In genomic region chr15:48975713-48976419, GRCh38 we compare ENCODE assay signal across 8 cellular contexts. TPM values are rescaled to one million over a fixed set of nuclear protein-coding genes. Genes with fewer than 3 reads are reported as not detected.
DNase-seq lines count a peak whose midpoint lies in the region; ATAC-seq and TF ChIP-seq lines count a peak whose summit lies in the region.

No MANE protein-coding gene starts in this region.

- TF ChIP-seq EP300 in stomach (IDR thresholded peaks at IDR 0.05): no peak

- peaks cover 20% of the 10 kb centered on the region for H3K4me1 Mint-ChIP-seq in neural progenitor cell

- POLR2A ChIA-PET in RWPE1 (lab: Yijun Ruan, JAX; ENCODE audit: low non-redundant PET): no interaction called here

- H3K9me3 Mint-ChIP-seq in neural progenitor cell: no peaks in the 10 kb centered on the region

- no peaks in the 10 kb centered on the region for H3K36me3 Mint-ChIP-seq in neural progenitor cell

- no peak for TF ChIP-seq POLR2A in stomach (IDR thresholded peaks at IDR 0.05)

- H3K4me1 ChIP-seq in neural progenitor cell: peaks cover 17% of the 10 kb centered on the region
- H3K4me1 ChIP-seq in stomach: peaks cover 5 to 15% (median 10%) of the 10 kb centered on the region in 4 donors

- H3K9me3 ChIP-seq in neural progenitor cell (ENCODE audit: low read depth) (no peaks in the 10 kb centered on the region), stomach (no peaks in the 10 kb centered on the region)

- CTCF ChIA-PET in RWPE1 (lab: Yijun Ruan, JAX): interaction anchor here (0.5 to 2.5 kb wide), 12 partner anchors 9 to 1356 kb away, joined by 3 to 20 read pairs (median 4); no protein-coding TSS in a partner anchor

- no peak overlapping the region for H3K9ac ChIP-seq in neural progenitor cell

- peak overlapping the region; percentile 83 for H2AFZ ChIP-seq in neural progenitor cell (replicated peaks)

- peak overlapping the region; percentile 81 for H3K4me2 ChIP-seq in neural progenitor cell

- H3F3A ChIP-seq in neural progenitor cell (ENCODE audit: low read depth): peaks cover 24% of the 10 kb centered on the region

- H3K27me3 Mint-ChIP-seq in neural progenitor cell (ENCODE audit: insufficient read depth, low read depth): peaks cover 3% of the 10 kb centered on the region

- peak overlapping the region; percentile 93 for H3K27ac Mint-ChIP-seq in neural progenitor cell

- H3K36me3 ChIP-seq in neural progenitor cell (no peaks in the 10 kb centered on the region), stomach (no peaks in the 10 kb centered on the region)

- TF ChIP-seq CTCF in RWPE1 (conservative IDR thresholded peaks at IDR 0.05; ENCODE audit: low read depth): peak; percentile 98
- TF ChIP-seq CTCF in foreskin fibroblast (IDR thresholded peaks at IDR 0.05; ENCODE audit: low read depth, low read length): peak; percentile 39
- peak; percentile 90 for TF ChIP-seq CTCF in neural progenitor cell (IDR thresholded peaks at IDR 0.05)
- TF ChIP-seq CTCF in stomach (IDR thresholded peaks at IDR 0.05): peak in 5 of 7 experiments; percentile 15 to 98 (median 94)

- WGBS in stomach, 5 donors: 5 to 6% (median 5%) methylated on average over 48 to 50 of the region's 50 CpGs

- in situ Hi-C loops in KBM-7 (cut with MboI; ENCODE audit: low pct_unique_long_range_greater_than_20kb, low sequenced_read_pairs): no loop called here

- DNase-seq in DMS153 treated with DMSO at 0.1 percent for 48 hours (lab: John Stamatoyannopoulos, UW; ENCODE audit: unreplicated experiment) (peak; percentile 10), KBM-7 (peak; percentile 90), RWPE1 (ENCODE audit: low spot score) (peak; percentile 79), foreskin fibroblast (peak; percentile 77 to 93), neural progenitor cell (ENCODE audit: low spot score) (peak; percentile 95), stomach (peak; percentile 75)
- peak; percentile 89 for DNase-seq in activated effector memory CD4-positive, alpha-beta T cell treated with anti-CD3 and anti-CD28 coated beads, Interleukin-2, amount 50 U/mL, for 16 hours

- no peaks in the 10 kb centered on the region for H4K20me1 ChIP-seq in neural progenitor cell (ENCODE audit: low read depth)

- ATAC-seq in GM21717 (IDR thresholded peaks at IDR 0.05; ENCODE audit: unreplicated experiment): peak; percentile 93

- intact Hi-C loops in stomach (cut with DNase I; ENCODE audit: low total_unique reads): no loop called here

- H3K27me3 ChIP-seq in neural progenitor cell (peaks cover 6% of the 10 kb centered on the region), stomach (no peaks in the 10 kb centered on the region)

- H3K27ac ChIP-seq in RWPE1: peak overlapping the region; percentile 20
- H3K27ac ChIP-seq in neural progenitor cell: no peak overlapping the region
- H3K27ac ChIP-seq in stomach: peak overlapping the region in 4 of 5 donors; percentile 47 to 72 (median 62)

- peak overlapping the region; percentile 71 for H3K4me3 Mint-ChIP-seq in neural progenitor cell

- H3K79me2 ChIP-seq in neural progenitor cell (ENCODE audit: low read depth): no peaks in the 10 kb centered on the region

- peak overlapping the region; percentile 52 to 53 for H3K4me3 ChIP-seq in foreskin fibroblast (ENCODE audit: low read depth in 1 of 2, low read length in 2 of 2)
- H3K4me3 ChIP-seq in neural progenitor cell: peak overlapping the region; percentile 54
- H3K4me3 ChIP-seq in stomach: peak overlapping the region; percentile 47 to 58 (median 52)

RNA-seq across cellular contexts. Expression of gene SHC4, which starts 12.1 kb away (rescaled TPM):
- total RNA-seq in neural progenitor cell (ENCODE audit: low replicate concordance): 1.9 and 2.2 TPM in 2 replicates
- total RNA-seq in stomach: 1 to 10 TPM in 2 of 5 donors, under 1 TPM in 1, not detected in 2; 0.43 to 4.4 (median 1.8) TPM
- under 1 TPM; 0.25 to 0.48 (median 0.46) TPM for polyA plus RNA-seq in stomach

Comparison
In these comparisons a context has a peak if more than half of its experiments do, and no peak if none do; other contexts are left out.
1. DNase-seq: peak in every context shown above with its lines; median percentile 95 in neural progenitor cell; 90 in KBM-7; 89 in activated effector memory CD4-positive, alpha-beta T cell treated with anti-CD3 and anti-CD28 coated beads, Interleukin-2, amount 50 U/mL, for 16 hours; 85 in foreskin fibroblast; 79 in RWPE1; 75 in stomach; 10 in DMS153 treated with DMSO at 0.1 percent for 48 hours.
2. CTCF ChIP-seq: peak in every context shown above with its lines; median percentile 98 in RWPE1; 94 in stomach; 90 in neural progenitor cell; 39 in foreskin fibroblast.